ENCODE assay signal across 21 cellular contexts in genomic region chr3:25575001-25575400, GRCh38.
DNase-seq lines count a peak whose midpoint lies in the region; ATAC-seq, FAIRE-seq and TF ChIP-seq lines count a peak whose summit lies in the region.
"Had no signal": no experiment of that assay in that cellular context is flagged by ENCODE, and none has a peak within 500 bp of the region (broad histone marks: within the 10 kb centered on the region; RNA-seq: fewer than 3 reads in every experiment).

No MANE protein-coding gene starts in this region.

- H2BK120ac ChIP-seq in mesenchymal stem cell (ENCODE audit: low read depth, low read length): no peak overlapping the region

- H3K4ac ChIP-seq in mesenchymal stem cell (ENCODE audit: low read depth in 1 of 2, low read length in 2 of 2): no peak overlapping the region

- H2BK12ac ChIP-seq in mesenchymal stem cell (ENCODE audit: low read length in 2 of 2): peak overlapping the region in 1 of 2 experiments; percentile 51

- H3K4me1 ChIP-seq in right atrium auricular region (peaks cover 0 to 24% of the 10 kb centered on the region in 2 donors), SJSA1 (replicated peaks) (peaks cover 41% of the 10 kb centered on the region), mesenchymal stem cell (ENCODE audit: control insufficient read depth, insufficient read depth, low read depth, low read length) (peaks cover 10% of the 10 kb centered on the region)
- H3K4me1 ChIP-seq: BE2C, Caco-2 had no signal

- no peak for TF ChIP-seq CTCF in right atrium auricular region (IDR thresholded peaks at IDR 0.05)

- H3K79me1 ChIP-seq in mesenchymal stem cell (replicated peaks; ENCODE audit: low read length, poor library complexity, severe bottlenecking): no peaks in the 10 kb centered on the region

- peak overlapping the region; percentile 80 to 90 for H3K27ac ChIP-seq in right atrium auricular region
- peak overlapping the region; percentile 86 for H3K27ac ChIP-seq in SJSA1
- H3K27ac ChIP-seq in mesenchymal stem cell (ENCODE audit: low read length, poor library complexity, severe bottlenecking): no peak overlapping the region

- H3K18ac ChIP-seq in mesenchymal stem cell (ENCODE audit: low read depth in 1 of 2, low read length in 2 of 2): peak overlapping the region; percentile 5 to 17

- H3K9ac ChIP-seq in mesenchymal stem cell (ENCODE audit: low read length): no peak overlapping the region

- no peak overlapping the region for H3K4me3 ChIP-seq in right atrium auricular region
- no peak overlapping the region for H3K4me3 ChIP-seq in SJSA1
- no peak overlapping the region for H3K4me3 ChIP-seq in mesenchymal stem cell (ENCODE audit: insufficient read depth in 1 of 2, low read depth in 1 of 2, low read length in 2 of 2)

- no peak overlapping the region for H3K23ac ChIP-seq in mesenchymal stem cell (ENCODE audit: low read length in 2 of 2)

- peak overlapping the region; percentile 20 for H2BK15ac ChIP-seq in mesenchymal stem cell (ENCODE audit: low read depth, poor library complexity, severe bottlenecking)

- no peak for DNase-seq in right atrium auricular region (ENCODE audit: low spot score)
- no peak for DNase-seq in Right ventricle myocardium superior
- DNase-seq in SJSA1 (ENCODE audit: low read depth in 1 of 2, low spot score in 2 of 2): no peak
- no peak for DNase-seq in mesenchymal stem cell
- DNase-seq in frontal cortex (ENCODE audit: low spot score in 2 of 2): no peak
- DNase-seq in CD1c-positive myeloid dendritic cell (ENCODE audit: extremely low spot score): no peak
- DNase-seq: ACHN; BE2C; C1 segment of cervical spinal cord; Caco-2; CD4-positive, alpha-beta T cell; GOT3; H7 had no signal

- H3K36me3 ChIP-seq in right atrium auricular region (peaks cover 15% of the 10 kb centered on the region), SJSA1 (peaks cover 11% of the 10 kb centered on the region), mesenchymal stem cell (ENCODE audit: control insufficient read depth in 1 of 2, insufficient read depth in 2 of 2, low read depth in 1 of 2, low read length in 2 of 2) (no peaks in the 10 kb centered on the region)
- H3K36me3 ChIP-seq: BE2C had no signal

- H3K9me3 ChIP-seq in right atrium auricular region (no peaks in the 10 kb centered on the region), SJSA1 (replicated peaks) (no peaks in the 10 kb centered on the region), mesenchymal stem cell (ENCODE audit: control insufficient read depth, low read length) (no peaks in the 10 kb centered on the region)
- H3K9me3 ChIP-seq: BE2C, Caco-2 had no signal

- H3K27me3 ChIP-seq in right atrium auricular region (no peaks in the 10 kb centered on the region), SJSA1 (replicated peaks) (no peaks in the 10 kb centered on the region), mesenchymal stem cell (ENCODE audit: control insufficient read depth in 1 of 2, insufficient read depth in 1 of 2, low read length in 2 of 2) (peaks cover 0 to 24% of the 10 kb centered on the region in 2 experiments)
- H3K27me3 ChIP-seq: BE2C had no signal

- no peak overlapping the region for H3K14ac ChIP-seq in mesenchymal stem cell (ENCODE audit: low read length in 2 of 2)

- H3K4me2 ChIP-seq in mesenchymal stem cell (ENCODE audit: low read length, poor library complexity, severe bottlenecking): no peak overlapping the region

- H2AFZ ChIP-seq in mesenchymal stem cell (ENCODE audit: low read depth, low read length): no peak overlapping the region

- intact Hi-C loops in Right ventricle myocardium superior (cut with DNase I): no loop called here

- no peak for ATAC-seq in Right ventricle myocardium superior (ENCODE audit: poor library complexity)
- ATAC-seq in GM21825 (IDR thresholded peaks at IDR 0.05; ENCODE audit: unreplicated experiment): no peak
- ATAC-seq: HCT116 had no signal

- no peak overlapping the region for H2BK5ac ChIP-seq in mesenchymal stem cell (ENCODE audit: low read depth, low read length, poor library complexity, severe bottlenecking)

- H4K8ac ChIP-seq in mesenchymal stem cell (ENCODE audit: low read length): no peak overlapping the region

- H2AK5ac ChIP-seq in mesenchymal stem cell (ENCODE audit: low read length, severe bottlenecking): no peak overlapping the region

- 94% methylated on average over 12 of the region's 12 CpGs for WGBS in mesenchymal stem cell

- FAIRE-seq in frontal cortex (lab: Jason Lieb, UNC): no peak
- FAIRE-seq: A204.1, D721Med, G401.6, GM12891, GM19239, HTR-8/SVneo had no signal

- peak overlapping the region; percentile 16 for H4K91ac ChIP-seq in mesenchymal stem cell (ENCODE audit: low read length)
